In genomic region chr16:67720236-67720635, GRCh38 we compare ENCODE assay signal across 8 cellular contexts. TPM values are rescaled to one million over a fixed set of nuclear protein-coding genes. Genes with fewer than 3 reads are reported as not detected.
DNase-seq lines count a peak whose midpoint lies in the region; ATAC-seq and TF ChIP-seq lines count a peak whose summit lies in the region.

No MANE protein-coding gene starts in this region.

- intact Hi-C loops in CD4-positive, alpha-beta memory T cell (cut with micrococcal nuclease), result no loop called here

- POLR2A ChIA-PET in CD4-positive, alpha-beta memory T cell (lab: Charles Lee; ENCODE audit: partially characterized antibody), result interaction anchor here (1.0 to 3.0 kb wide), 12 partner anchors 8 to 216 kb away, joined by 3 to 15 read pairs (median 5); partner anchors contain the start of genes C16orf86, CTCF, ENKD1 and PSMB10

- H3K9ac ChIP-seq in OCI-LY3 (ENCODE audit: low read length), result peak overlapping the region; percentile 92
- H3K9ac ChIP-seq in endocrine pancreas (ENCODE audit: control insufficient read depth, insufficient read depth, low read length), result no peak overlapping the region

- H3K9me3 Mint-ChIP-seq in CD4-positive, alpha-beta memory T cell, result no peaks in the 10 kb centered on the region

- no peaks in the 10 kb centered on the region for H3K27me3 Mint-ChIP-seq in CD4-positive, alpha-beta memory T cell

- TF ChIP-seq CTCF in OCI-LY3 (IDR thresholded peaks at IDR 0.05; ENCODE audit: low read depth, low read length) (no peak), omental fat pad (IDR thresholded peaks at IDR 0.05) (no peak)

- H3K79me2 ChIP-seq in OCI-LY3 (ENCODE audit: low read length), result peaks cover 37% of the 10 kb centered on the region

- peaks cover 29 to 50% (median 37%) of the 10 kb centered on the region in 4 donors for H3K4me1 Mint-ChIP-seq in CD4-positive, alpha-beta memory T cell

- CTCF ChIA-PET in CD4-positive, alpha-beta memory T cell (lab: Charles Lee; ENCODE audit: partially characterized antibody), result interaction anchor here (0.9 to 3.6 kb wide), 5 partner anchors 9 to 199 kb away, joined by 3 to 25 read pairs (median 8); no protein-coding TSS in a partner anchor

- H3K36me3 ChIP-seq in CD4-positive, alpha-beta memory T cell (ENCODE audit: insufficient read depth, low read length), result no peaks in the 10 kb centered on the region
- H3K36me3 ChIP-seq in OCI-LY3 (replicated peaks; ENCODE audit: low read depth, low read length), result peaks cover 6% of the 10 kb centered on the region
- H3K36me3 ChIP-seq in endocrine pancreas (ENCODE audit: control insufficient read depth, insufficient read depth, low read length), result no peaks in the 10 kb centered on the region

- peaks cover 27% of the 10 kb centered on the region for H3K4me1 ChIP-seq in CD4-positive, alpha-beta memory T cell (ENCODE audit: insufficient read depth, low read length)
- peaks cover 10% of the 10 kb centered on the region; the same call in 1 of the 2 replicates for H3K4me1 ChIP-seq in OCI-LY3 (ENCODE audit: low read length)
- H3K4me1 ChIP-seq in endocrine pancreas (ENCODE audit: control insufficient read depth, insufficient read depth, low read length), result no peaks in the 10 kb centered on the region

- H3K27me3 ChIP-seq in CD4-positive, alpha-beta memory T cell (ENCODE audit: insufficient read depth, low read length), result no peaks in the 10 kb centered on the region
- H3K27me3 ChIP-seq in OCI-LY3 (ENCODE audit: low read depth, low read length) (no peaks in the 10 kb centered on the region), endocrine pancreas (ENCODE audit: control insufficient read depth, insufficient read depth, low read length) (no peaks in the 10 kb centered on the region)

- H3K36me3 Mint-ChIP-seq in CD4-positive, alpha-beta memory T cell, result peaks cover 5 to 20% of the 10 kb centered on the region in 2 donors

- peak overlapping the region; percentile 69 to 81 for H3K4me3 ChIP-seq in CD4-positive, alpha-beta memory T cell (ENCODE audit: low read length in 2 of 2)
- H3K4me3 ChIP-seq in OCI-LY3 (ENCODE audit: low read length), result peak overlapping the region; percentile 98
- peak overlapping the region; percentile 89 for H3K4me3 ChIP-seq in endocrine pancreas (ENCODE audit: control insufficient read depth, insufficient read depth, low read length)

- H2AFZ ChIP-seq in OCI-LY3 (ENCODE audit: low read depth, low read length), result no peak overlapping the region

- peak overlapping the region; percentile 89 for H3K4me2 ChIP-seq in OCI-LY3 (ENCODE audit: low read length)

- peak overlapping the region; percentile 89 to 100 (median 98) for H3K27ac Mint-ChIP-seq in CD4-positive, alpha-beta memory T cell

- ATAC-seq in omental fat pad (ENCODE audit: low FRiP score) (peak; percentile 3), GM18870 (IDR thresholded peaks at IDR 0.05; ENCODE audit: unreplicated experiment) (no peak), GM19023 (IDR thresholded peaks at IDR 0.05; ENCODE audit: unreplicated experiment) (no peak)

- H3K4me3 Mint-ChIP-seq in CD4-positive, alpha-beta memory T cell, result peak overlapping the region; percentile 94 to 99 (median 97)

- no peak for DNase-seq in CD4-positive, alpha-beta memory T cell
- DNase-seq in omental fat pad (ENCODE audit: low spot score) (no peak), pons (ENCODE audit: low spot score) (no peak)
- DNase-seq in activated CD8-positive, alpha-beta memory T cell treated with anti-CD3 and anti-CD28 coated beads for 24 hours, result no peak

- no peaks in the 10 kb centered on the region for H3K9me3 ChIP-seq in CD4-positive, alpha-beta memory T cell (ENCODE audit: control insufficient read depth in 1 of 2, low read length in 2 of 2)
- H3K9me3 ChIP-seq in OCI-LY3 (ENCODE audit: insufficient read depth, low read length), result no peaks in the 10 kb centered on the region
- no peaks in the 10 kb centered on the region for H3K9me3 ChIP-seq in endocrine pancreas (ENCODE audit: control insufficient read depth, low read length)

- H4K20me1 ChIP-seq in OCI-LY3 (ENCODE audit: insufficient read depth, low read length), result no peaks in the 10 kb centered on the region

- H3K27ac ChIP-seq in CD4-positive, alpha-beta memory T cell (ENCODE audit: low read depth, low read length), result peak overlapping the region; percentile 83
- H3K27ac ChIP-seq in OCI-LY3 (ENCODE audit: low read length), result no peak overlapping the region

RNA-seq across cellular contexts. Expression of gene GFOD2, which starts 1.1 kb away (rescaled TPM):
- total RNA-seq in CD4-positive, alpha-beta memory T cell, result 10 to 100 TPM; 18.0 to 19.8 TPM
- 10 to 100 TPM; 10.8 to 19.2 TPM for polyA plus RNA-seq in CD4-positive, alpha-beta memory T cell
- 10 to 100 TPM; 10.9 to 25.2 (median 20.1) TPM for total RNA-seq in omental fat pad

RNA-seq across cellular contexts. Expression of gene C16orf86, which starts 53.6 kb away (rescaled TPM):
- total RNA-seq in CD4-positive, alpha-beta memory T cell, result 1 to 10 TPM; 2.9 to 3.6 TPM
- polyA plus RNA-seq in CD4-positive, alpha-beta memory T cell, result 1 to 10 TPM; 4.1 TPM
- total RNA-seq in omental fat pad, result 1 to 10 TPM; 5.0 to 8.3 (median 7.6) TPM

RNA-seq across cellular contexts. Expression of gene ENKD1, which starts 53.7 kb away (rescaled TPM):
- 1 to 10 TPM; 6.7 to 7.7 TPM for total RNA-seq in CD4-positive, alpha-beta memory T cell
- 1 to 10 TPM; 1.1 to 2.4 TPM for polyA plus RNA-seq in CD4-positive, alpha-beta memory T cell
- total RNA-seq in omental fat pad, result 10 to 100 TPM in 3 of 4 donors, 1 to 10 TPM in 1; 7.7 to 17.8 (median 13.7) TPM

RNA-seq across cellular contexts. Expression of gene PARD6A, which starts 59.5 kb away (rescaled TPM):
- total RNA-seq in CD4-positive, alpha-beta memory T cell, result 1 to 10 TPM; 7.4 to 8.8 TPM
- 10 to 100 TPM; 17.8 to 26.5 TPM for polyA plus RNA-seq in CD4-positive, alpha-beta memory T cell
- 10 to 100 TPM in 1 of 4 donors, 1 to 10 TPM in 3; 3.2 to 12.5 (median 4.6) TPM for total RNA-seq in omental fat pad
